Comparison of ENCODE assay signal across 30 cellular contexts in the genomic region with DNA sequence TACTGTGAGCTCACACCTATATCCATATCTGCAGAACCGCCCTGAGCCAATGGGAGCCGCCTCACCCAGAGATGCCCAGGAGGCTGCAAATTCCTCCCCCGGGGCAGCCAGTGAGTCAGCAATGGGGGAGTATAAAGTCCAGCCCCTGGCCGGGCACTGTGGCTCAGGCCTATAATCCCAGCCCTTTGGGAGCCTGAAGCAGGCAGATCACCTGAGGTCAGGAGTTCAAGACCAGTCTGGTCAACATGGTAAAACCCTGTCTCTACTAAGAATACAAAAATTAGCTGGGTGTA. TPM values are rescaled to one million over a fixed set of nuclear protein-coding genes. Genes with fewer than 3 reads are reported as not detected.
DNase-seq lines count a peak whose midpoint lies in the region; ATAC-seq, FAIRE-seq and TF ChIP-seq lines count a peak whose summit lies in the region.
"Had no signal": no experiment of that assay in that cellular context is flagged by ENCODE, and none has a peak within 500 bp of the region (broad histone marks: within the 10 kb centered on the region; RNA-seq: fewer than 3 reads in every experiment).

No MANE protein-coding gene starts in this region.

- no peaks in the 10 kb centered on the region for H3K79me2 ChIP-seq in hepatocyte

- no peak for ATAC-seq in GM19351 (IDR thresholded peaks at IDR 0.05; ENCODE audit: unreplicated experiment)
- ATAC-seq: activated CD4-positive, CD25-positive, alpha-beta regulatory T cell treated with anti-CD3 and anti-CD28 coated beads, Interleukin-2, amount 50 U/mL, for 24 hours; body of pancreas; heart right ventricle; stimulated activated memory B cell treated with anti-CD40 and anti-IgM and Interleukin-4, amounts not matched to agents 10 μg/mL and 1 μg/mL and 100 μg/mL, for 72 hours had no signal

- TF ChIP-seq CTCF in hepatocyte (IDR thresholded peaks at IDR 0.05; ENCODE audit: poor library complexity) (no peak), left ventricle myocardium inferior (IDR thresholded peaks at IDR 0.05; ENCODE audit: borderline replicate concordance) (no peak)

- H3K27me3 ChIP-seq in hepatocyte: no peaks in the 10 kb centered on the region
- no peaks in the 10 kb centered on the region for H3K27me3 ChIP-seq in small intestine (ENCODE audit: control insufficient read depth in 2 of 2, insufficient read depth in 2 of 2, low read length in 2 of 2)
- no peaks in the 10 kb centered on the region for H3K27me3 ChIP-seq in left ventricle myocardium inferior (ENCODE audit: low read depth)
- H3K27me3 ChIP-seq: body of pancreas, ovary had no signal

- H3K4me3 ChIP-seq in hepatocyte (no peak overlapping the region), small intestine (ENCODE audit: low read depth in 1 of 2, low read length in 2 of 2) (no peak overlapping the region), left ventricle myocardium inferior (no peak overlapping the region)
- H3K4me3 ChIP-seq: body of pancreas, esophagus squamous epithelium, heart right ventricle, ovary had no signal

- H3K36me3 ChIP-seq in hepatocyte (replicated peaks; ENCODE audit: insufficient read depth, low read depth) (no peaks in the 10 kb centered on the region), small intestine (ENCODE audit: control insufficient read depth in 2 of 2, insufficient read depth in 2 of 2, low read length in 2 of 2) (no peaks in the 10 kb centered on the region), left ventricle myocardium inferior (no peaks in the 10 kb centered on the region)
- H3K36me3 ChIP-seq: esophagus squamous epithelium, heart right ventricle, ovary had no signal

- 68% methylated on average over 4 of the region's 4 CpGs for WGBS in hepatocyte (ENCODE audit: low lambda C conversion rate, missing lambda C conversion rate)
- WGBS in small intestine, 3 donors: 15 to 62% (median 33%) methylated on average over 4 of the region's 4 CpGs

- no peaks in the 10 kb centered on the region for H3K9me2 ChIP-seq in hepatocyte (replicated peaks; ENCODE audit: insufficient read depth)

- intact Hi-C loops in left ventricle myocardium inferior (cut with micrococcal nuclease): no loop called here

- H3K27ac ChIP-seq in hepatocyte (no peak overlapping the region), small intestine (ENCODE audit: low read depth in 1 of 2, low read length in 1 of 2) (no peak overlapping the region), left ventricle myocardium inferior (replicated peaks) (no peak overlapping the region)
- H3K27ac ChIP-seq: 22Rv1, body of pancreas, esophagus squamous epithelium, heart right ventricle, ovary had no signal

- FAIRE-seq in small intestine (lab: Jason Lieb, UNC): no peak

- DNase-seq in DMS53 (lab: John Stamatoyannopoulos, UW) (peak; percentile 25), DMS53 treated with DMSO at 0.1 percent for 48 hours (lab: John Stamatoyannopoulos, UW; ENCODE audit: unreplicated experiment) (no peak), NCI-H2171 treated with DMSO at 0.1 percent for 48 hours (lab: John Stamatoyannopoulos, UW) (peak; percentile 84), hepatocyte (ENCODE audit: low spot score) (peak; percentile 58), small intestine (peak; percentile 65), left ventricle myocardium inferior (no peak)
- no peak for DNase-seq in activated naive CD4-positive, alpha-beta T cell (lab: John Stamatoyannopoulos, UW)
- DNase-seq: activated CD4-positive, alpha-beta T cell treated with anti-CD3 and anti-CD28 coated beads, Interleukin-2, amount 50 U/mL, for 48 hours; activated naive CD4-positive, alpha-beta T cell treated with Interleukin-2 at 50 U/mL for 16 hours; body of pancreas; C1 segment of cervical spinal cord; dermis blood vessel endothelial cell; DND-41; esophagus squamous epithelium; foreskin melanocyte; GOT3; heart right ventricle; MV-4-11; NCI-H146; NCI-H510A treated with DMSO at 0.1 percent for 48 hours; ovary had no signal

- H3K4me1 ChIP-seq in hepatocyte (ENCODE audit: insufficient read depth) (no peaks in the 10 kb centered on the region), small intestine (ENCODE audit: control insufficient read depth in 2 of 2, insufficient read depth in 1 of 2, low read depth in 1 of 2, low read length in 1 of 2) (no peaks in the 10 kb centered on the region), left ventricle myocardium inferior (no peaks in the 10 kb centered on the region)
- H3K4me1 ChIP-seq: esophagus squamous epithelium, heart right ventricle had no signal

- H4K20me1 ChIP-seq in hepatocyte (ENCODE audit: insufficient read depth, poor library complexity, severe bottlenecking): no peaks in the 10 kb centered on the region

- no peak overlapping the region for H2AFZ ChIP-seq in hepatocyte

- no peaks in the 10 kb centered on the region for H3K9me3 ChIP-seq in hepatocyte (ENCODE audit: low read depth)
- no peaks in the 10 kb centered on the region for H3K9me3 ChIP-seq in small intestine (ENCODE audit: control insufficient read depth, low read depth)
- H3K9me3 ChIP-seq in left ventricle myocardium inferior (replicated peaks): no peaks in the 10 kb centered on the region
- H3K9me3 ChIP-seq: body of pancreas, esophagus squamous epithelium, heart right ventricle, ovary had no signal

- H3K4me2 ChIP-seq in hepatocyte: no peak overlapping the region

RNA-seq across cellular contexts. Expression of gene CLCNKB, which starts 5.0 kb away (rescaled TPM):
- total RNA-seq in hepatocyte (0.47 and 1.0 TPM in 2 replicates), left ventricle myocardium inferior (1.3 TPM)
- polyA plus RNA-seq in hepatocyte (1.4 and 1.8 TPM in 2 replicates), small intestine (under 1 TPM in 1 of 3 donors, not detected in 2; 0.04 TPM)
- total RNA-seq: esophagus squamous epithelium, lung microvascular endothelial cell had no signal

RNA-seq across cellular contexts. Expression of gene CLCNKA, which starts 16.7 kb away (rescaled TPM):
- total RNA-seq in hepatocyte (1.0 and 1.3 TPM in 2 replicates), left ventricle myocardium inferior (0.16 TPM)
- polyA plus RNA-seq in hepatocyte (1.3 and 2.7 TPM in 2 replicates), small intestine (under 1 TPM in 2 of 3 donors, not detected in 1; 0.06 to 0.22 TPM)
- total RNA-seq: dermis blood vessel endothelial cell, esophagus squamous epithelium, kidney epithelial cell, lung microvascular endothelial cell had no signal

RNA-seq across cellular contexts. Expression of gene HSPB7, which starts 20.7 kb away (rescaled TPM):
- total RNA-seq in hepatocyte (12.6 and 17.4 TPM in 2 replicates), left ventricle myocardium inferior (4,061 TPM)
- polyA plus RNA-seq in hepatocyte (59.4 and 66.2 TPM in 2 replicates), small intestine (10 to 100 TPM in 2 of 3 donors, 1 to 10 TPM in 1; 7.8 to 63.5 (median 20.4) TPM)
- total RNA-seq: dermis blood vessel endothelial cell, kidney epithelial cell, lung microvascular endothelial cell had no signal

RNA-seq across cellular contexts. Expression of gene SRARP, which starts 34.5 kb away (rescaled TPM):
- total RNA-seq in hepatocyte: not detected in 2 replicates
- not detected in 2 replicates for polyA plus RNA-seq in hepatocyte
- not detected for polyA plus RNA-seq in small intestine
- 1.0 TPM for total RNA-seq in left ventricle myocardium inferior
- total RNA-seq: body of pancreas, esophagus squamous epithelium, kidney epithelial cell, mucosa of gallbladder, ovary, subcutaneous adipose tissue had no signal
- polyA plus RNA-seq: adipose tissue, ovary had no signal

RNA-seq across cellular contexts. Expression of gene FAM131C, which starts 34.9 kb away (rescaled TPM):
- total RNA-seq in hepatocyte (3.3 and 3.5 TPM in 2 replicates), left ventricle myocardium inferior (5.4 TPM)
- polyA plus RNA-seq in hepatocyte (7.5 and 11.7 TPM in 2 replicates), small intestine (under 1 TPM in 2 of 3 donors, not detected in 1; 0.21 to 0.45 TPM)
- total RNA-seq: dermis blood vessel endothelial cell, lung microvascular endothelial cell had no signal

Comparison
In these comparisons a context has a peak if more than half of its experiments do, and no peak if none do; other contexts are left out.
1. DNase-seq: peak in DMS53 (single experiment), NCI-H2171 treated with DMSO at 0.1 percent for 48 hours (single experiment), hepatocyte (single experiment) and small intestine (single experiment); none in DMS53 treated with DMSO at 0.1 percent for 48 hours (single experiment), activated naive CD4-positive, alpha-beta T cell (0 of 4) and left ventricle myocardium inferior (single experiment).
2. RNA of gene HSPB7, which starts 20.7 kb away (total RNA-seq): 4,061 TPM in left ventricle myocardium inferior (single experiment); 12.6 to 17.4 TPM in hepatocyte; every median in the first group is over 100 times any median in the second.